Comparison of ENCODE assay signal across 8 cellular contexts in genomic region chr4:113355550-113356371, GRCh38.
DNase-seq lines count a peak whose midpoint lies in the region; ATAC-seq lines count a peak whose summit lies in the region.

No MANE protein-coding gene starts in this region.

- DNase-seq in GF-D8 (lab: John Stamatoyannopoulos, UW) (peak; percentile 47), KG1 (lab: John Stamatoyannopoulos, UW) (peak; percentile 75), posterior vena cava (ENCODE audit: low spot score) (peak; percentile 81), midbrain (lab: John Stamatoyannopoulos, UW) (no peak), NCI-H82 treated with DMSO at 0.1 percent for 48 hours (lab: John Stamatoyannopoulos, UW; ENCODE audit: unreplicated experiment) (no peak)
- DNase-seq in activated CD4-positive, alpha-beta T cell treated with anti-CD3 and anti-CD28 coated beads for 4 hours = peak; percentile 64 to 68
- peak; percentile 22 for DNase-seq in effector CD4-positive, alpha-beta T cell

- intact Hi-C loops in posterior vena cava (cut with DNase I) = no loop called here

- peak; percentile 99 for ATAC-seq in GM21723 (IDR thresholded peaks at IDR 0.05; ENCODE audit: unreplicated experiment)

Comparison
In these comparisons a context has a peak if more than half of its experiments do, and no peak if none do; other contexts are left out.
1. DNase-seq: peak in GF-D8 (single experiment), KG1 (single experiment), activated CD4-positive, alpha-beta T cell treated with anti-CD3 and anti-CD28 coated beads for 4 hours (2 of 2), effector CD4-positive, alpha-beta T cell (single experiment) and posterior vena cava (single experiment); none in midbrain (single experiment) and NCI-H82 treated with DMSO at 0.1 percent for 48 hours (single experiment).